Comparison of ENCODE assay signal across 8 cellular contexts in the genomic region with DNA sequence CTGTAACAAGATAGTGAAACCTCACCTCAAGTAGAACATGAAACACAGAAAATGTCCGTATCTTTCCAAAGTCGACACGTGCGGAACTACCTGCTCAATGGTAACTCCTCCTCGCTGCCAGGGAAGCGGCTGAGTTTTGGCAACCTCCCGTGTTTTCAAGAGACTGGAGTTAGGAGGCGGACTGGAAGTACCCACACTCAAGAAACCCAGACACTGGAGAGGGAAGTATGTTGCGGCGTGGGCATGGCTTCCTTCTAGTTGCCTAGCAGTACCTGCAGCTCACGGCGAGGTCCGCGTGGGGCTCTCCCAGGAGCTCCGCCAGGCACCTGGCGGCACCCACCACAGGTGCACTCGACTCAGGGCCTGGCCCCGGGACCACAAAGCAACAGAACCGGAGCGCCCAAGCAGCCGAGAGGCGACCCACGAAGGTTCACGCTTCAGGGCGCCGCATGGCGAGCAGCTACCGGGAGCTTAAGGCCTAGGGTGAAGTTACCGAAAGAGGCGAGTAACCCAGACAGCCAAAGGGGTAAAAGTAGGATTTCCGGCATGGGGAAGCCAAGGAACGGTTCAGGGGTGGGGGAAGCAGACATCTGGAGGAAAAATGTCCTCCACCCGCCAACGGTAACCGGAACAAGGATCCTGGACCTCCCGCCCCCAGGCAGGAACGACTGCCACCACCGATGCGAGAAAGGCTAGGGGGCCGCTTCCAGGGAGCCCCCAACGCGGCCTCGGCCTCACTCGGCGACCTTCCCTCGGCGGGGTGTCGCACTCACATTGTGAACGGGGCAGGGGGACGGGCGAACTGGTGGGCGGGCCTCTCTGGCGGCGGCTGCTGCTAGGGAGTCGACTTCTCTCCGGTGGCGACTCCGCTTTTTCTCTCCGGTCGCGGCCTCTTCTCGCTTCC. TPM values are rescaled to one million over a fixed set of nuclear protein-coding genes. Genes with fewer than 3 reads are reported as not detected.
DNase-seq lines count a peak whose midpoint lies in the region; ATAC-seq and TF ChIP-seq lines count a peak whose summit lies in the region.

No MANE protein-coding gene starts in this region.

- H3K9me3 ChIP-seq in iPS-18a (ENCODE audit: control insufficient read depth, low read depth, low read length) (no peaks in the 10 kb centered on the region), skeletal muscle tissue (ENCODE audit: control insufficient read depth in 3 of 3, low read length in 3 of 3) (no peaks in the 10 kb centered on the region)

- peaks cover 0 to 2% (median 0%) of the 10 kb centered on the region in 3 donors for H3K27me3 Mint-ChIP-seq in CD14-positive monocyte (ENCODE audit: low read depth in 3 of 3)

- H3K27ac Mint-ChIP-seq in CD14-positive monocyte = peak overlapping the region; percentile 92 to 99 (median 98)

- TF ChIP-seq CTCF in CD14-positive monocyte (IDR thresholded peaks at IDR 0.05) = no peak

- peak; percentile 63 for DNase-seq in CD14-positive monocyte (ENCODE audit: low spot score)
- DNase-seq in Kasumi-1 (lab: John Stamatoyannopoulos, UW) = peak; percentile 29 to 33
- peak; percentile 54 for DNase-seq in T-helper 22 cell (ENCODE audit: low read depth)
- DNase-seq in astrocyte of the hippocampus (ENCODE audit: low read depth, low spot score) = peak; percentile 64
- DNase-seq in T1000 (lab: John Stamatoyannopoulos, UW) = no peak

- H3K4me3 ChIP-seq in iPS-18a (ENCODE audit: low read length) (peak overlapping the region; percentile 100), skeletal muscle tissue (ENCODE audit: low read length in 3 of 3) (peak overlapping the region; percentile 84 to 98 (median 97))

- H3K4me1 ChIP-seq in iPS-18a (ENCODE audit: control insufficient read depth, low read depth, low read length) (peaks cover 10% of the 10 kb centered on the region), skeletal muscle tissue (ENCODE audit: control insufficient read depth in 3 of 3, insufficient read depth in 3 of 3, low read length in 3 of 3) (peaks cover 9 to 32% (median 29%) of the 10 kb centered on the region in 3 donors)

- H3K9ac ChIP-seq in iPS-18a (ENCODE audit: low read length) (peak overlapping the region; percentile 99), skeletal muscle tissue (ENCODE audit: low read depth in 1 of 3, low read length in 3 of 3) (peak overlapping the region; percentile 98 to 100 (median 99))

- intact Hi-C loops in CD14-positive monocyte (cut with micrococcal nuclease) = loop anchor here (1.0 to 5.0 kb wide), 4 partner anchors 13 to 40 kb away; partner anchors contain the start of genes ATP5F1B (in 2 of the 2) and NACA (in 1 of the 2)

- peak; percentile 30 for ATAC-seq in GM21381 (IDR thresholded peaks at IDR 0.05; ENCODE audit: unreplicated experiment)

- H3K4me3 Mint-ChIP-seq in CD14-positive monocyte = peak overlapping the region; percentile 100

- H3K9me3 Mint-ChIP-seq in CD14-positive monocyte = peaks cover 0 to 6% (median 0%) of the 10 kb centered on the region in 7 donors

- H3K27ac ChIP-seq in iPS-18a (ENCODE audit: low read length) (peak overlapping the region; percentile 96), skeletal muscle tissue (ENCODE audit: low read depth, low read length) (peak overlapping the region; percentile 99)

- H3K36me3 ChIP-seq in iPS-18a (ENCODE audit: control insufficient read depth, low read depth, low read length) = peaks cover 8% of the 10 kb centered on the region
- peaks cover 0 to 4% (median 0%) of the 10 kb centered on the region in 3 donors for H3K36me3 ChIP-seq in skeletal muscle tissue (ENCODE audit: control insufficient read depth in 3 of 3, insufficient read depth in 3 of 3, low read length in 3 of 3)

- H3K36me3 Mint-ChIP-seq in CD14-positive monocyte = peaks cover 4 to 13% of the 10 kb centered on the region in 2 donors

- peaks cover 47% of the 10 kb centered on the region for H3K4me1 Mint-ChIP-seq in CD14-positive monocyte

- H3K27me3 ChIP-seq in iPS-18a (ENCODE audit: control insufficient read depth, insufficient read depth, low read length) (no peaks in the 10 kb centered on the region), skeletal muscle tissue (ENCODE audit: control insufficient read depth in 3 of 3, insufficient read depth in 3 of 3, low read length in 3 of 3) (no peaks in the 10 kb centered on the region)

RNA-seq across cellular contexts. Expression of gene PTGES3, which starts 0.6 kb away (rescaled TPM):
- 100 to 1,000 TPM; 187 to 232 TPM for polyA plus RNA-seq in CD14-positive monocyte
- 85.1 TPM for total RNA-seq in skeletal muscle tissue

RNA-seq across cellular contexts. Expression of gene NACA, which starts 37.6 kb away (rescaled TPM):
- 100 to 1,000 TPM; 797 to 937 TPM for polyA plus RNA-seq in CD14-positive monocyte
- total RNA-seq in skeletal muscle tissue = 910 TPM

RNA-seq across cellular contexts. Expression of gene ATP5F1B, which starts 41.7 kb away (rescaled TPM):
- 1,000 to 10,000 TPM; 1,038 to 1,093 TPM for polyA plus RNA-seq in CD14-positive monocyte
- total RNA-seq in skeletal muscle tissue = 580 TPM

RNA-seq across cellular contexts. Expression of gene BAZ2A, which starts 57.4 kb away (rescaled TPM):
- polyA plus RNA-seq in CD14-positive monocyte = 10 to 100 TPM in 1 of 2 donors, 1 to 10 TPM in 1; 8.9 to 21.1 TPM
- 18.8 TPM for total RNA-seq in skeletal muscle tissue
